In genomic region chr17:63998721-63999679, GRCh38 we compare ENCODE assay signal across 8 cellular contexts. TPM values are rescaled to one million over a fixed set of nuclear protein-coding genes. Genes with fewer than 3 reads are reported as not detected.
DNase-seq lines count a peak whose midpoint lies in the region; ATAC-seq and TF ChIP-seq lines count a peak whose summit lies in the region.

No MANE protein-coding gene starts in this region.

- H3K9me3 ChIP-seq in SK-N-MC (ENCODE audit: low read depth, low read length) (no peaks in the 10 kb centered on the region), esophagus (ENCODE audit: control insufficient read depth in 2 of 2, insufficient read depth in 1 of 2, low read depth in 1 of 2, low read length in 1 of 2) (peaks cover 0 to 2% of the 10 kb centered on the region in 2 donors), trophoblast cell (ENCODE audit: insufficient read depth, low read depth, low read length) (peaks cover 6% of the 10 kb centered on the region)

- TF ChIP-seq POLR2A in GM18505 (IDR thresholded peaks at IDR 0.05; ENCODE audit: borderline replicate concordance, extremely low read depth, insufficient read depth, insufficient read length): no peak

- H4K91ac ChIP-seq in trophoblast cell (ENCODE audit: low read depth, low read length): no peak overlapping the region

- H3K9ac ChIP-seq in SK-N-MC (ENCODE audit: insufficient read length) (no peak overlapping the region), trophoblast cell (ENCODE audit: low read length) (no peak overlapping the region)

- no peak overlapping the region for H3K27ac ChIP-seq in SK-N-MC
- no peak overlapping the region for H3K27ac ChIP-seq in esophagus (ENCODE audit: low read depth in 2 of 2, low read length in 1 of 2)
- H3K27ac ChIP-seq in trophoblast cell (ENCODE audit: low read depth, low read length): no peak overlapping the region

- H3K79me1 ChIP-seq in trophoblast cell (ENCODE audit: low read length): peaks cover 2% of the 10 kb centered on the region

- H3K27me3 ChIP-seq in esophagus (ENCODE audit: control insufficient read depth in 1 of 2, insufficient read depth in 2 of 2, low read length in 2 of 2) (peaks cover 0 to 3% of the 10 kb centered on the region in 2 donors), trophoblast cell (ENCODE audit: insufficient read depth, low read length) (no peaks in the 10 kb centered on the region)

- DNase-seq in GM12864 (ENCODE audit: low read depth) (no peak), SK-N-MC (ENCODE audit: low read depth, low spot score) (no peak), trophoblast cell (no peak), NCI-H2227 (lab: John Stamatoyannopoulos, UW; ENCODE audit: unreplicated experiment) (no peak)

- H3K4ac ChIP-seq in trophoblast cell (ENCODE audit: low read depth, low read length): no peak overlapping the region

- no peak overlapping the region for H2BK5ac ChIP-seq in trophoblast cell (ENCODE audit: low read depth, low read length, poor library complexity)

- H3K4me2 ChIP-seq in trophoblast cell (ENCODE audit: low read length): peak overlapping the region; percentile 65

- TF ChIP-seq CTCF in GM12864 (IDR thresholded peaks at IDR 0.05; ENCODE audit: low read depth, low read length, missing control alignments): no peak

- ATAC-seq in GM18505 (IDR thresholded peaks at IDR 0.05; ENCODE audit: unreplicated experiment): no peak
- ATAC-seq in GM21528 (IDR thresholded peaks at IDR 0.05; ENCODE audit: low FRiP score, unreplicated experiment): no peak
- ATAC-seq in HG02610 (IDR thresholded peaks at IDR 0.05; ENCODE audit: unreplicated experiment): no peak

- H3K36me3 ChIP-seq in SK-N-MC (ENCODE audit: insufficient read depth, low read length) (no peaks in the 10 kb centered on the region), esophagus (ENCODE audit: control insufficient read depth in 2 of 2, insufficient read depth in 2 of 2, low read length in 1 of 2) (no peaks in the 10 kb centered on the region), trophoblast cell (ENCODE audit: control insufficient read depth in 1 of 2, insufficient read depth in 2 of 2, low read length in 2 of 2) (no peaks in the 10 kb centered on the region)

- peaks cover 0 to 16% of the 10 kb centered on the region in 2 donors for H3K4me1 ChIP-seq in esophagus (ENCODE audit: control insufficient read depth in 2 of 2, insufficient read depth in 2 of 2, low read length in 1 of 2)
- H3K4me1 ChIP-seq in trophoblast cell (ENCODE audit: control insufficient read depth in 1 of 2, insufficient read depth in 2 of 2, low read length in 2 of 2): peaks cover 8 to 12% of the 10 kb centered on the region in 2 experiments

- 18 to 20% methylated on average over 30 to 33 of the region's 33 CpGs for WGBS in esophagus, 2 donors
- WGBS in trophoblast cell (ENCODE audit: extremely low coverage, insufficient coverage, insufficient read length): no CpG with 5 or more reads among the region's 33 CpGs

- H2BK120ac ChIP-seq in trophoblast cell (ENCODE audit: insufficient read depth, low read length, poor library complexity): no peak overlapping the region

- no peak overlapping the region for H3K23ac ChIP-seq in trophoblast cell (ENCODE audit: low read length)

- H4K8ac ChIP-seq in trophoblast cell (ENCODE audit: low read depth, low read length): no peak overlapping the region

- no peak overlapping the region for H2AK5ac ChIP-seq in trophoblast cell (ENCODE audit: low read length)

- H3K18ac ChIP-seq in trophoblast cell (ENCODE audit: low read length): no peak overlapping the region

- no peak overlapping the region for H2AFZ ChIP-seq in trophoblast cell (ENCODE audit: insufficient read depth, low read length, poor library complexity)

- no peak overlapping the region for H2BK12ac ChIP-seq in trophoblast cell (ENCODE audit: low read length)

- no peak overlapping the region for H4K12ac ChIP-seq in trophoblast cell (ENCODE audit: low read depth, low read length)

- no peaks in the 10 kb centered on the region for H3K79me2 ChIP-seq in trophoblast cell (ENCODE audit: control insufficient read depth, insufficient read depth, low read length, poor library complexity)

- H3K14ac ChIP-seq in trophoblast cell (ENCODE audit: low read length): no peak overlapping the region

- H3K4me3 ChIP-seq in GM12864 (ENCODE audit: low read depth, low read length): peak overlapping the region; percentile 74
- peak overlapping the region; percentile 89 for H3K4me3 ChIP-seq in SK-N-MC
- H3K4me3 ChIP-seq in esophagus (ENCODE audit: low read depth in 1 of 2, low read length in 2 of 2): peak overlapping the region; percentile 40 to 41
- peak overlapping the region; percentile 66 for H3K4me3 ChIP-seq in trophoblast cell (ENCODE audit: low read depth, low read length)

RNA-seq across cellular contexts. Expression of gene PRR29, which starts 0.8 kb away (rescaled TPM):
- polyA plus RNA-seq in esophagus: under 1 TPM; 0.07 to 0.22 TPM
- 0.18 and 0.22 TPM in 2 replicates for polyA plus RNA-seq in trophoblast cell (2013)

RNA-seq across cellular contexts. Expression of gene ICAM2, which starts 21.4 kb away (rescaled TPM):
- 1 to 10 TPM; 4.2 to 8.9 TPM for polyA plus RNA-seq in esophagus
- polyA plus RNA-seq in trophoblast cell (2013): 0.07 and 0.08 TPM in 2 replicates

RNA-seq across cellular contexts. Expression of gene SCN4A, which starts 26.3 kb away (rescaled TPM):
- polyA plus RNA-seq in esophagus: under 1 TPM; 0.01 to 0.08 TPM
- 0.11 and 0.18 TPM in 2 replicates for polyA plus RNA-seq in trophoblast cell (2013)
